26 cellular contexts compared by ENCODE assay signal in genomic region chr7:131509087-131509486, GRCh38.
"Had no signal": no experiment of that assay in that cellular context is flagged by ENCODE, and none has a peak within 500 bp of the region (broad histone marks: within the 10 kb centered on the region; RNA-seq: fewer than 3 reads in every experiment).

No MANE protein-coding gene starts in this region.

- H3K27ac Mint-ChIP-seq: activated CD8-positive, alpha-beta T cell treated with anti-CD3 and anti-CD28 coated beads for 36 hours; activated naive CD4-positive, alpha-beta T cell treated with anti-CD3 and anti-CD28 coated beads, Interleukin-2, amount 50 U/mL, for 24 hours; activated T-helper 2 cell treated with anti-CD3 and anti-CD28 coated beads, Interferon-gamma antibody, Interleukin-2, Interleukin-4, amounts not matched to agents 10 μg/mL and 5 μg/mL and 100 μg/mL, durations not matched to agents 14 hours and 24 hours and 36 hours; T-helper 17 cell had no signal

- H3K27ac ChIP-seq: ascending aorta, cardiac muscle cell, coronary artery, gastroesophageal sphincter, parathyroid adenoma, spleen, WERI-Rb-1 had no signal

- H3K9me3 Mint-ChIP-seq: activated CD8-positive, alpha-beta T cell treated with anti-CD3 and anti-CD28 coated beads for 36 hours; activated naive CD4-positive, alpha-beta T cell treated with anti-CD3 and anti-CD28 coated beads, Interleukin-2, amount 50 U/mL, for 24 hours; activated T-helper 2 cell treated with anti-CD3 and anti-CD28 coated beads, Interferon-gamma antibody, Interleukin-2, Interleukin-4, amounts not matched to agents 10 μg/mL and 5 μg/mL and 100 μg/mL, durations not matched to agents 14 hours and 24 hours and 36 hours; brain had no signal

- FAIRE-seq: endothelial cell of umbilical vein, keratinocyte had no signal

- H3K4me3 Mint-ChIP-seq: activated CD8-positive, alpha-beta T cell treated with anti-CD3 and anti-CD28 coated beads for 36 hours; activated naive CD4-positive, alpha-beta T cell treated with anti-CD3 and anti-CD28 coated beads, Interleukin-2, amount 50 U/mL, for 24 hours; brain; T-helper 17 cell had no signal

- H3K27me3 ChIP-seq: ascending aorta, cardiac muscle cell, dorsolateral prefrontal cortex, gastroesophageal sphincter, spleen, tibial nerve had no signal

- H3K9ac ChIP-seq: parathyroid adenoma had no signal

- H3K36me3 ChIP-seq: ascending aorta had no signal

- H3K36me3 Mint-ChIP-seq: activated naive CD4-positive, alpha-beta T cell treated with anti-CD3 and anti-CD28 coated beads, Interleukin-2, amount 50 U/mL, for 24 hours; naive thymus-derived CD4-positive, alpha-beta T cell had no signal

- H3K9me3 ChIP-seq: ascending aorta, gastroesophageal sphincter, spleen, tibial nerve had no signal

- H3K27me3 Mint-ChIP-seq: brain had no signal

- DNase-seq: activated CD4-positive, alpha-beta T cell treated with anti-CD3 and anti-CD28 coated beads, Interleukin-2, amount 50 U/mL, for 1 hour; activated CD8-positive, alpha-beta T cell treated with anti-CD3 and anti-CD28 coated beads for 36 hours; activated T-cell treated with anti-CD3 and anti-CD28 coated beads, Interleukin-2, amount 50 U/mL, for 48 hours; dorsolateral prefrontal cortex; effector memory CD4-positive, alpha-beta T cell; hippocampal formation; left cardiac atrium; midbrain; naive thymus-derived CD4-positive, alpha-beta T cell; spleen; stimulated activated naive CD4-positive, alpha-beta T cell treated with Interleukin-2 at 50 U/mL for 16 hours; T-helper 17 cell; T1000; WERI-Rb-1 had no signal

- H3K4me3 ChIP-seq: ascending aorta, cardiac muscle cell, coronary artery, dorsolateral prefrontal cortex, gastroesophageal sphincter, spleen, tibial nerve had no signal

- ATAC-seq: activated CD8-positive, alpha-beta T cell treated with anti-CD3 and anti-CD28 coated beads for 36 hours; gastroesophageal sphincter; left cardiac atrium; naive thymus-derived CD4-positive, alpha-beta T cell; right cardiac atrium; T-helper 17 cell had no signal
